1 cellular context compared by ENCODE assay signal in genomic region chr22:19396934-19397728, GRCh38.
TF ChIP-seq lines count a peak whose summit lies in the region.

No MANE protein-coding gene starts in this region.

TF ChIP-seq in K562, 482 proteins besides CTCF, POLR2A, EP300 and RAD21 (continued from another document):
- TF ChIP-seq, protein P1, sequence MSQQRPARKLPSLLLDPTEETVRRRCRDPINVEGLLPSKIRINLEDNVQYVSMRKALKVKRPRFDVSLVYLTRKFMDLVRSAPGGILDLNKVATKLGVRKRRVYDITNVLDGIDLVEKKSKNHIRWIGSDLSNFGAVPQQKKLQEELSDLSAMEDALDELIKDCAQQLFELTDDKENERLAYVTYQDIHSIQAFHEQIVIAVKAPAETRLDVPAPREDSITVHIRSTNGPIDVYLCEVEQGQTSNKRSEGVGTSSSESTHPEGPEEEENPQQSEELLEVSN (IDR thresholded peaks at IDR 0.05; ENCODE audit: borderline replicate concordance in 1 of 2, extremely low read depth in 1 of 2, insufficient read depth in 1 of 2, insufficient read length in 1 of 2, low read depth in 1 of 2, low read length in 1 of 2, poor library complexity in 1 of 2, severe bottlenecking in 1 of 2), result peak in 1 of 2 experiments; percentile 60
- no peak for TF ChIP-seq POLR3A (IDR thresholded peaks at IDR 0.05; ENCODE audit: borderline replicate concordance, extremely low read depth, insufficient read depth, insufficient read length)
- TF ChIP-seq ZNF197 (CRISPR knock-in tag; IDR thresholded peaks at IDR 0.05; ENCODE audit: low read depth), result peak; percentile 96
- TF ChIP-seq NR2C2 (CRISPR knock-in tag; IDR thresholded peaks at IDR 0.05), result peak; percentile 43; the same call in 1 of the 2 replicates
- no peak for TF ChIP-seq NR2C2 (tag; IDR thresholded peaks at IDR 0.05)
- no peak for TF ChIP-seq THAP7 (CRISPR knock-in tag; IDR thresholded peaks at IDR 0.05)
- TF ChIP-seq POLR2AphosphoS2 (IDR thresholded peaks at IDR 0.05; ENCODE audit: low read length), result no peak
- no peak for TF ChIP-seq ZNF133 (CRISPR knock-in tag; IDR thresholded peaks at IDR 0.05)
- TF ChIP-seq HOMEZ (CRISPR knock-in tag; IDR thresholded peaks at IDR 0.05), result no peak
- no peak for TF ChIP-seq ARID2 (IDR thresholded peaks at IDR 0.05)
- peak; percentile 94 for TF ChIP-seq DMBX1 (CRISPR knock-in tag; IDR thresholded peaks at IDR 0.05; ENCODE audit: borderline replicate concordance)
- TF ChIP-seq FOXM1 (IDR thresholded peaks at IDR 0.05; ENCODE audit: low read depth), result peak; percentile 94
- TF ChIP-seq FOXM1 (CRISPR knock-in tag; IDR thresholded peaks at IDR 0.05; ENCODE audit: low read depth), result no peak
- TF ChIP-seq JUNB (CRISPR knock-in tag; conservative IDR thresholded peaks at IDR 0.05), result no peak
- TF ChIP-seq, protein P2, sequence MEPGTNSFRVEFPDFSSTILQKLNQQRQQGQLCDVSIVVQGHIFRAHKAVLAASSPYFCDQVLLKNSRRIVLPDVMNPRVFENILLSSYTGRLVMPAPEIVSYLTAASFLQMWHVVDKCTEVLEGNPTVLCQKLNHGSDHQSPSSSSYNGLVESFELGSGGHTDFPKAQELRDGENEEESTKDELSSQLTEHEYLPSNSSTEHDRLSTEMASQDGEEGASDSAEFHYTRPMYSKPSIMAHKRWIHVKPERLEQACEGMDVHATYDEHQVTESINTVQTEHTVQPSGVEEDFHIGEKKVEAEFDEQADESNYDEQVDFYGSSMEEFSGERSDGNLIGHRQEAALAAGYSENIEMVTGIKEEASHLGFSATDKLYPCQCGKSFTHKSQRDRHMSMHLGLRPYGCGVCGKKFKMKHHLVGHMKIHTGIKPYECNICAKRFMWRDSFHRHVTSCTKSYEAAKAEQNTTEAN (CRISPR knock-in tag; IDR thresholded peaks at IDR 0.05), result no peak
- no peak for TF ChIP-seq KAT7 (CRISPR knock-in tag; IDR thresholded peaks at IDR 0.05; ENCODE audit: borderline replicate concordance)
- no peak for TF ChIP-seq NFE2L1 (tag; IDR thresholded peaks at IDR 0.05; ENCODE audit: borderline replicate concordance, low read depth)
